ENCODE assay signal across 1 cellular context in the genomic region with DNA sequence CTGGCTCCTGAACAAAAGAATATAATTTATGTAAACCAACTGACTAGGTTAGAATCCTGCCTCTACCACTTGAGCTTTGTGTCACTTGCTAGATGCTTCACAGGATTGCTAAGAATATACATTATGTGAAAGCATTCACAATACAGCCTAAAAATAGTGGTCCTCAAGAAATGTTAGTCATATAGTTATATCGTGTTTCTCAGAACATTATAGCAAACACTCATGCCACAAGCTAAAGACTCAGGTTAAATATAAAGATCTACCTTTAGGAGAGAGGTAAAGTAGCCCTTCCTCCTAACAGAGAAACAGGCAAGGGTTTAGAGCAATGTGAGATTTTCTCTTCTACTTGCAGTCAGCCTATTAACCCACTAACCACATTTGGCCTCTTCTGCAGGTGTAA.
TF ChIP-seq lines count a peak whose summit lies in the region.

No MANE protein-coding gene starts in this region.

TF ChIP-seq in GM12878, 131 proteins besides CTCF, POLR2A, EP300 and RAD21:
- no peak for TF ChIP-seq MAX (IDR thresholded peaks at IDR 0.05; ENCODE audit: low read depth, low read length)
- no peak for TF ChIP-seq YBX1 (IDR thresholded peaks at IDR 0.05)
- TF ChIP-seq, protein P1, sequence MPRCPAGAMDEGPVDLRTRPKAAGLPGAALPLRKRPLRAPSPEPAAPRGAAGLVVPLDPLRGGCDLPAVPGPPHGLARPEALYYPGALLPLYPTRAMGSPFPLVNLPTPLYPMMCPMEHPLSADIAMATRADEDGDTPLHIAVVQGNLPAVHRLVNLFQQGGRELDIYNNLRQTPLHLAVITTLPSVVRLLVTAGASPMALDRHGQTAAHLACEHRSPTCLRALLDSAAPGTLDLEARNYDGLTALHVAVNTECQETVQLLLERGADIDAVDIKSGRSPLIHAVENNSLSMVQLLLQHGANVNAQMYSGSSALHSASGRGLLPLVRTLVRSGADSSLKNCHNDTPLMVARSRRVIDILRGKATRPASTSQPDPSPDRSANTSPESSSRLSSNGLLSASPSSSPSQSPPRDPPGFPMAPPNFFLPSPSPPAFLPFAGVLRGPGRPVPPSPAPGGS (IDR thresholded peaks at IDR 0.05; ENCODE audit: borderline replicate concordance, insufficient read depth, low read depth, low read length, poor library complexity, severe bottlenecking), result peak; percentile 22
- TF ChIP-seq MEF2A (IDR thresholded peaks at IDR 0.05; ENCODE audit: insufficient read depth, low read depth, low read length), result 0 out of 2 replicates have a peak, but pooled peaks have one; percentile 49
- TF ChIP-seq RFX5 (IDR thresholded peaks at IDR 0.05; ENCODE audit: low read depth, low read length), result no peak
- TF ChIP-seq MXI1 (IDR thresholded peaks at IDR 0.05; ENCODE audit: low read depth, low read length), result no peak
- no peak for TF ChIP-seq NKRF (conservative IDR thresholded peaks at IDR 0.05)
- TF ChIP-seq RAD51 (IDR thresholded peaks at IDR 0.05), result no peak
- TF ChIP-seq WRNIP1 (IDR thresholded peaks at IDR 0.05; ENCODE audit: borderline replicate concordance, low read depth, low read length), result no peak
- no peak for TF ChIP-seq ZNF274 (IDR thresholded peaks at IDR 0.05; ENCODE audit: insufficient read depth, insufficient read length)
- no peak for TF ChIP-seq ASH2L (IDR thresholded peaks at IDR 0.05; ENCODE audit: borderline replicate concordance, low read depth)
TF ChIP-seq in GM12878: peak in this region for 2.
